8 cellular contexts compared by ENCODE assay signal in the genomic region with DNA sequence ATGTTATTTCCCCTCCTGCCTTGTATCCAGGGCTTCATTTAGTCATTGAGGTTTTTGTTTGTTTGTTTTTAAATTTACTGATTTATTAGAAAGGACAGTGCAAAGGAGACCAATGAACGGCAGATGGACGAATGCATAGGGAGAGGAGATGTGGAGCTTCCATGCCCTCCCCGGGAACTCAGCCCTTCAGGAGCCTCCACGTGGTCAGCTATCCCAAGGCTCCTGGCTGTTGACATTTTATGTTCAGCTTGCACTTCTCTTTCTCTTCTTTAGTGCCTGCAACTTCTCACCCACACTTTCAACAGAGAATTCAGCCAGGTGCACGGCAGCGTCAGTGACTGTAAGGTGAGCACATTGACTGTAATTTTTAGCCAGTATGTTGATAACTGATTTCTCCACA.
"Had no signal": no experiment of that assay in that cellular context is flagged by ENCODE, and none has a peak within 500 bp of the region (broad histone marks: within the 10 kb centered on the region; RNA-seq: fewer than 3 reads in every experiment).

No MANE protein-coding gene starts in this region.

- H3K27ac ChIP-seq: GM23248, HL-60 had no signal

- ATAC-seq: HCT116, HepG2 had no signal

- H3K4me3 ChIP-seq: GM23248, HAP-1 had no signal

- DNase-seq: GM23248, GOT3, H7, HFFc6 had no signal

- H3K4me1 ChIP-seq: HAP-1 had no signal

- H3K9me3 ChIP-seq: HAP-1 had no signal
